15 cellular contexts compared by ENCODE assay signal in the genomic region with DNA sequence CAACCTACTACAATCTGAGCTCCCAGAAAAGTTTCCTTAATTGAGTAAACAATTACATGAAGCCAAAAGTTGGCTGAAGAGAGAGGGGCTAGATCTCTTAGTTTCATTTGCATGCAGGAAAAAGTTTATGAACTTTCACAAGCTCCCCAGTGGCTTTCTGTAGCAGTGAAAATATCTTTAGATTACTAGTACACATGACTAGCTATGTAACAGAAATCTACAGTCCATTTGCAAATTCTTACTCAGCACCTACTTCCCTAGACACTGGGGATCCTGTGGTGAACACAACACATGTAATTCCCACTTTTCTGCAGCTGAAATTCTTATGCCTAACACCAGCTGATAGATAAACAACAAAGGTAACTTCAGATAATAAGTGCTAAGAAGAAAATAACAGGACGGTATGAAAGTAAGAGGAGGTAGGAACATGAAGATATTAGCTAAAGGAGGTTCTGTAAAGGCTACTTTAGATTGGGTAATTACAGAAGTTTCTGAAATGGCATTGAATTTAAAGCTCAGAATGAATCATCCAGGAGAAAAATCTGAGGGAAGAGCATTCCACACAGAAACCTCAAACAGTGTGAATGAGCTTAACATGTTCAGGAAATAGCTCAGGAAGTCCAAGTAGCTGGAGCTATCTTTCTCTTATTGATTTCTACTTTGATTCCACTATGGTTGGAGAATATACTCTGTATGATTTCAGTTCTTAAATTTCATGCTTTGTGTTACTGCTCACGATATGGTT.
DNase-seq lines count a peak whose midpoint lies in the region; ATAC-seq, FAIRE-seq and TF ChIP-seq lines count a peak whose summit lies in the region.
"Had no signal": no experiment of that assay in that cellular context is flagged by ENCODE, and none has a peak within 500 bp of the region (broad histone marks: within the 10 kb centered on the region; RNA-seq: fewer than 3 reads in every experiment).

No MANE protein-coding gene starts in this region.

- DNase-seq in AG09309 (ENCODE audit: low read depth) = peak; percentile 34
- DNase-seq in HT1080 (ENCODE audit: low read depth) = peak; percentile 82
- peak; percentile 80 for DNase-seq in astrocyte of the spinal cord (ENCODE audit: low read depth, low spot score)
- DNase-seq in neural progenitor cell (ENCODE audit: low spot score) = no peak
- DNase-seq in omental fat pad (ENCODE audit: low spot score) = no peak
- no peak for DNase-seq in NCI-H1417 (lab: John Stamatoyannopoulos, UW)
- DNase-seq in NCI-H2081 treated with DMSO at 0.1 percent for 48 hours (lab: John Stamatoyannopoulos, UW) = no peak
- DNase-seq: activated CD4-positive, alpha-beta T cell treated with anti-CD3 and anti-CD28 coated beads, Interleukin-2, amount 50 U/mL, for 1 hour; activated effector memory CD4-positive, alpha-beta T cell treated with Interleukin-2 at 50 U/mL for 16 hours; NCI-H82; sigmoid colon had no signal

- no peak overlapping the region for H2AFZ ChIP-seq in neural progenitor cell (replicated peaks)

- H3K27ac ChIP-seq in neural progenitor cell = no peak overlapping the region
- H3K27ac ChIP-seq: BLaER1 treated with 17β-estradiol and CSF1 and Interleukin-3, amounts not matched to agents 10 nM and 100 nM; coronary artery; sigmoid colon had no signal

- H3K9me3 Mint-ChIP-seq in neural progenitor cell = no peaks in the 10 kb centered on the region

- no peak for ATAC-seq in omental fat pad (ENCODE audit: low FRiP score)

- TF ChIP-seq CTCF in AG09309 (IDR thresholded peaks at IDR 0.05; ENCODE audit: control insufficient read depth, insufficient read depth, low read depth, low read length, missing control alignments) (no peak), astrocyte of the spinal cord (IDR thresholded peaks at IDR 0.05; ENCODE audit: low read depth, low read length) (no peak), neural progenitor cell (IDR thresholded peaks at IDR 0.05) (no peak), omental fat pad (IDR thresholded peaks at IDR 0.05) (no peak)

- no peak overlapping the region for H3K4me2 ChIP-seq in neural progenitor cell

- peaks cover 2% of the 10 kb centered on the region for H3K36me3 Mint-ChIP-seq in neural progenitor cell

- no peaks in the 10 kb centered on the region for H3F3A ChIP-seq in neural progenitor cell (ENCODE audit: low read depth)

- H4K20me1 ChIP-seq in neural progenitor cell (ENCODE audit: low read depth) = no peaks in the 10 kb centered on the region
- H4K20me1 ChIP-seq: BLaER1 treated with 17β-estradiol and CSF1 and Interleukin-3, amounts not matched to agents 10 nM and 100 nM had no signal

- H3K4me1 Mint-ChIP-seq in neural progenitor cell = peaks cover 18% of the 10 kb centered on the region

- peak; percentile 21 for FAIRE-seq in islet of Langerhans (lab: Jason Lieb, UNC)
- FAIRE-seq: GM19239 had no signal

- H3K36me3 ChIP-seq in neural progenitor cell = no peaks in the 10 kb centered on the region
- H3K36me3 ChIP-seq: BLaER1 treated with 17β-estradiol and CSF1 and Interleukin-3, amounts not matched to agents 10 nM and 100 nM; sigmoid colon had no signal

- H3K9ac ChIP-seq in neural progenitor cell = no peak overlapping the region
- H3K9ac ChIP-seq: BLaER1 treated with 17β-estradiol and CSF1 and Interleukin-3, amounts not matched to agents 10 nM and 100 nM had no signal

- H3K4me3 Mint-ChIP-seq in neural progenitor cell = no peak overlapping the region

- no peak overlapping the region for H3K4me3 ChIP-seq in AG09309 (ENCODE audit: control insufficient read depth, low read depth, low read length)
- H3K4me3 ChIP-seq in astrocyte of the spinal cord (ENCODE audit: low read depth, low read length) = no peak overlapping the region
- H3K4me3 ChIP-seq in neural progenitor cell = no peak overlapping the region
- H3K4me3 ChIP-seq: BLaER1 treated with 17β-estradiol and CSF1 and Interleukin-3, amounts not matched to agents 10 nM and 100 nM; coronary artery; sigmoid colon had no signal

- in situ Hi-C loops in astrocyte of the spinal cord (cut with HindIII; ENCODE audit: low sequenced_read_pairs) = no loop called here

- no peak overlapping the region for H3K27ac Mint-ChIP-seq in neural progenitor cell

- H3K4me1 ChIP-seq in neural progenitor cell = peaks cover 26% of the 10 kb centered on the region

- no peaks in the 10 kb centered on the region for H3K27me3 Mint-ChIP-seq in neural progenitor cell (ENCODE audit: insufficient read depth, low read depth)

- H3K27me3 ChIP-seq in neural progenitor cell = no peaks in the 10 kb centered on the region
- H3K27me3 ChIP-seq: BLaER1 treated with 17β-estradiol and CSF1 and Interleukin-3, amounts not matched to agents 10 nM and 100 nM; sigmoid colon had no signal

- peaks cover 4% of the 10 kb centered on the region for H3K79me2 ChIP-seq in neural progenitor cell (ENCODE audit: low read depth)

- H3K9me3 ChIP-seq in neural progenitor cell (ENCODE audit: low read depth) = no peaks in the 10 kb centered on the region
- H3K9me3 ChIP-seq: sigmoid colon had no signal

Comparison
In these comparisons a context has a peak if more than half of its experiments do, and no peak if none do; other contexts are left out.
1. DNase-seq: peak in AG09309 (single experiment), HT1080 (single experiment) and astrocyte of the spinal cord (single experiment); none in neural progenitor cell (single experiment), omental fat pad (single experiment), NCI-H1417 (0 of 3) and NCI-H2081 treated with DMSO at 0.1 percent for 48 hours (single experiment).